10 cellular contexts compared by ENCODE assay signal in genomic region chr12:27176765-27177164, GRCh38.
A peak's percentile ranks its signal among the peaks of the same experiment; 100 is the strongest.
DNase-seq lines count a peak whose midpoint lies in the region; ATAC-seq lines count a peak whose summit lies in the region.
"Had no signal": no experiment of that assay in that cellular context is flagged by ENCODE, and none has a peak within 500 bp of the region (broad histone marks: within the 10 kb centered on the region; RNA-seq: fewer than 3 reads in every experiment).

No MANE protein-coding gene starts in this region.

- no peak overlapping the region for H3K4me3 Mint-ChIP-seq in stimulated activated effector memory CD8-positive, alpha-beta T cell treated with anti-CD3 and anti-CD28 coated beads, Interleukin-12 subunit alpha, Interleukin-12 subunit beta, amount 100 ng/mL, for 72 hours

- H3K4me1 Mint-ChIP-seq in stimulated activated effector memory CD8-positive, alpha-beta T cell treated with anti-CD3 and anti-CD28 coated beads, Interleukin-12 subunit alpha, Interleukin-12 subunit beta, amount 100 ng/mL, for 72 hours, result peaks cover 21% of the 10 kb centered on the region

- H3K9me3 Mint-ChIP-seq in stimulated activated effector memory CD8-positive, alpha-beta T cell treated with anti-CD3 and anti-CD28 coated beads, Interleukin-12 subunit alpha, Interleukin-12 subunit beta, amount 100 ng/mL, for 72 hours, result no peaks in the 10 kb centered on the region

- no peaks in the 10 kb centered on the region for H3K36me3 Mint-ChIP-seq in stimulated activated effector memory CD8-positive, alpha-beta T cell treated with anti-CD3 and anti-CD28 coated beads, Interleukin-12 subunit alpha, Interleukin-12 subunit beta, amount 100 ng/mL, for 72 hours

- H3K27ac Mint-ChIP-seq in stimulated activated effector memory CD8-positive, alpha-beta T cell treated with anti-CD3 and anti-CD28 coated beads, Interleukin-12 subunit alpha, Interleukin-12 subunit beta, amount 100 ng/mL, for 72 hours, result no peak overlapping the region

- peak; percentile 65 for DNase-seq in activated effector memory CD4-positive, alpha-beta T cell treated with anti-CD3 and anti-CD28 coated beads, Interleukin-2, amount 50 U/mL, for 16 hours
- no peak for DNase-seq in activated effector memory CD4-positive, alpha-beta T cell treated with Interleukin-2 at 50 U/mL for 16 hours
- DNase-seq in RPMI7951 (ENCODE audit: low read depth) (peak; percentile 4), fibroblast of gingiva (ENCODE audit: low read depth) (peak; percentile 68)
- no peak for DNase-seq in stimulated activated effector memory CD8-positive, alpha-beta T cell treated with anti-CD3 and anti-CD28 coated beads, Interleukin-12 subunit alpha, Interleukin-12 subunit beta, amount 100 ng/mL, for 72 hours (ENCODE audit: low spot score in 2 of 2)
- DNase-seq: activated gamma-delta T cell, NCI-H1417 had no signal

- peak; percentile 71 for ATAC-seq in stimulated activated effector memory CD8-positive, alpha-beta T cell treated with anti-CD3 and anti-CD28 coated beads, Interleukin-12 subunit alpha, Interleukin-12 subunit beta, amount 100 ng/mL, for 72 hours
- no peak for ATAC-seq in GM19467 (IDR thresholded peaks at IDR 0.05; ENCODE audit: unreplicated experiment)
- no peak for ATAC-seq in HG02852 (IDR thresholded peaks at IDR 0.05; ENCODE audit: unreplicated experiment)
- ATAC-seq in GM19397 (IDR thresholded peaks at IDR 0.05; ENCODE audit: unreplicated experiment), result no peak

Comparison
In these comparisons a context has a peak if more than half of its experiments do, and no peak if none do; other contexts are left out.
1. DNase-seq: peak in activated effector memory CD4-positive, alpha-beta T cell treated with anti-CD3 and anti-CD28 coated beads, Interleukin-2, amount 50 U/mL, for 16 hours (single experiment), RPMI7951 (single experiment) and fibroblast of gingiva (single experiment); none in activated effector memory CD4-positive, alpha-beta T cell treated with Interleukin-2 at 50 U/mL for 16 hours (single experiment) and stimulated activated effector memory CD8-positive, alpha-beta T cell treated with anti-CD3 and anti-CD28 coated beads, Interleukin-12 subunit alpha, Interleukin-12 subunit beta, amount 100 ng/mL, for 72 hours (0 of 2).